1 cellular context compared by ENCODE assay signal in genomic region chr19:17860993-17861360, GRCh38.
TF ChIP-seq lines count a peak whose summit lies in the region.

No MANE protein-coding gene starts in this region.

TF ChIP-seq in HepG2, 621 proteins besides CTCF, POLR2A, EP300 and RAD21:
- no peak for TF ChIP-seq ZNF710 (CRISPR knock-in tag; IDR thresholded peaks at IDR 0.05; ENCODE audit: borderline replicate concordance)
- TF ChIP-seq ESRRA (CRISPR knock-in tag; IDR thresholded peaks at IDR 0.05; ENCODE audit: low read depth) = no peak
- no peak for TF ChIP-seq MIER2 (CRISPR knock-in tag; IDR thresholded peaks at IDR 0.05)
- TF ChIP-seq FOXC1 (CRISPR knock-in tag; IDR thresholded peaks at IDR 0.05; ENCODE audit: borderline replicate concordance) = 0 out of 2 replicates have a peak, but pooled peaks have one; percentile 16
- TF ChIP-seq ZNF557 (CRISPR knock-in tag; IDR thresholded peaks at IDR 0.05) = no peak
- 0 out of 2 replicates have a peak, but pooled peaks have one; percentile 4 for TF ChIP-seq ZNF589 (CRISPR knock-in tag; conservative IDR thresholded peaks at IDR 0.05)
- 0 out of 2 replicates have a peak, but pooled peaks have one; percentile 19 for TF ChIP-seq ZNF615 (CRISPR knock-in tag; IDR thresholded peaks at IDR 0.05; ENCODE audit: borderline replicate concordance)
- 0 out of 2 replicates have a peak, but pooled peaks have one; percentile 20 for TF ChIP-seq ARNT2 (CRISPR knock-in tag; IDR thresholded peaks at IDR 0.05; ENCODE audit: low read depth)
- 0 out of 2 replicates have a peak, but pooled peaks have one; percentile 15 for TF ChIP-seq MAX (IDR thresholded peaks at IDR 0.05)
- 0 out of 2 replicates have a peak, but pooled peaks have one; percentile 13 for TF ChIP-seq BATF2 (CRISPR knock-in tag; IDR thresholded peaks at IDR 0.05)
- peak; percentile 32; the same call in 1 of the 2 replicates for TF ChIP-seq ZNF691 (CRISPR knock-in tag; IDR thresholded peaks at IDR 0.05; ENCODE audit: borderline replicate concordance, low read depth)
- TF ChIP-seq SAP130 (CRISPR knock-in tag; IDR thresholded peaks at IDR 0.05; ENCODE audit: low read depth) = peak; percentile 26; the same call in 1 of the 2 replicates
- 0 out of 2 replicates have a peak, but pooled peaks have one; percentile 47 for TF ChIP-seq ATF7-NPFF (CRISPR knock-in tag; IDR thresholded peaks at IDR 0.05; ENCODE audit: low read depth)
